ENCODE assay signal across 11 cellular contexts in the genomic region with DNA sequence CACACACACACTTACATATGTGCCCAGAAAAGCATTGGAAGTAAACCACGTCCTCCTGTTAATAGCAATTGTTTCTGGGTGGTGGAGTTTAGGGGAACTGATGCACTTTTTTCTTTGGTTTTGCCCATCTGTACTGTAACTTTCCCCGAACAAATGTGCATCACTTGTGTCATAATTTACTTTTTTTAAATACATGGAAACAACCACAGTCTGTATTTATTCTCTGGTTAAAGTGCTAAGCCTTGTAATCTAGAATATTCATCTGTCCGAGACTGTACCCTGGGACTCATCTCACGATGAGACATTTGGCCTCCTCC.
DNase-seq lines count a peak whose midpoint lies in the region; ATAC-seq and TF ChIP-seq lines count a peak whose summit lies in the region.
"Had no signal": no experiment of that assay in that cellular context is flagged by ENCODE, and none has a peak within 500 bp of the region (broad histone marks: within the 10 kb centered on the region; RNA-seq: fewer than 3 reads in every experiment).

No MANE protein-coding gene starts in this region.

- no peak for DNase-seq in activated T-cell treated with anti-CD3 and anti-CD28 coated beads, Interleukin-2, amount 50 U/mL, for 72 hours
- DNase-seq in activated T-cell treated with anti-CD3 and anti-CD28 coated beads, Interleukin-2, amount 50 U/mL, for 48 hours = no peak
- no peak for DNase-seq in activated T-helper 2 cell treated with anti-CD3 and anti-CD28 coated beads, Interferon-gamma antibody, Interleukin-2, Interleukin-4, amounts not matched to agents 10 μg/mL and 5 μg/mL and 100 μg/mL, durations not matched to agents 14 hours and 24 hours and 36 hours (ENCODE audit: low spot score)
- DNase-seq in mesenchymal stem cell (no peak), tibial artery (no peak), MM.1S (no peak)
- DNase-seq: cortex of kidney, natural killer cell had no signal

- no peaks in the 10 kb centered on the region for H3F3A ChIP-seq in MM.1S (ENCODE audit: insufficient read depth, low read length)

- H2AK5ac ChIP-seq in mesenchymal stem cell (ENCODE audit: low read length, severe bottlenecking) = no peak overlapping the region

- H3K18ac ChIP-seq in mesenchymal stem cell (ENCODE audit: low read depth in 1 of 2, low read length in 2 of 2) = no peak overlapping the region

- no peaks in the 10 kb centered on the region for H3K9me3 Mint-ChIP-seq in activated T-cell treated with anti-CD3 and anti-CD28 coated beads, Interleukin-2, amount 50 U/mL, for 72 hours
- H3K9me3 Mint-ChIP-seq in activated T-helper 2 cell treated with anti-CD3 and anti-CD28 coated beads, Interferon-gamma antibody, Interleukin-2, Interleukin-4, amounts not matched to agents 10 μg/mL and 5 μg/mL and 100 μg/mL, durations not matched to agents 14 hours and 24 hours and 36 hours = no peaks in the 10 kb centered on the region
- H3K9me3 Mint-ChIP-seq: activated naive CD8-positive, alpha-beta T cell treated with anti-CD3 and anti-CD28 coated beads, Interleukin-2, amount 50 U/mL, for 24 hours; natural killer cell had no signal

- no peak overlapping the region for H3K4ac ChIP-seq in mesenchymal stem cell (ENCODE audit: low read depth in 1 of 2, low read length in 2 of 2)

- H4K20me1 ChIP-seq in MM.1S (ENCODE audit: insufficient read depth, low read length) = no peaks in the 10 kb centered on the region

- no peaks in the 10 kb centered on the region for H3K9me2 ChIP-seq in MM.1S (replicated peaks; ENCODE audit: insufficient read depth, low read length)

- no peak overlapping the region for H3K4me2 ChIP-seq in mesenchymal stem cell (ENCODE audit: low read length, poor library complexity, severe bottlenecking)
- no peak overlapping the region for H3K4me2 ChIP-seq in MM.1S (ENCODE audit: low read depth, low read length)

- H4K91ac ChIP-seq in mesenchymal stem cell (ENCODE audit: low read length) = no peak overlapping the region

- H3K27ac Mint-ChIP-seq in activated T-cell treated with anti-CD3 and anti-CD28 coated beads, Interleukin-2, amount 50 U/mL, for 72 hours = peak overlapping the region; percentile 15
- H3K27ac Mint-ChIP-seq in activated T-helper 2 cell treated with anti-CD3 and anti-CD28 coated beads, Interferon-gamma antibody, Interleukin-2, Interleukin-4, amounts not matched to agents 10 μg/mL and 5 μg/mL and 100 μg/mL, durations not matched to agents 14 hours and 24 hours and 36 hours = peak overlapping the region; percentile 91
- H3K27ac Mint-ChIP-seq: activated naive CD8-positive, alpha-beta T cell treated with anti-CD3 and anti-CD28 coated beads, Interleukin-2, amount 50 U/mL, for 24 hours; natural killer cell had no signal

- no peak overlapping the region for H2BK15ac ChIP-seq in mesenchymal stem cell (ENCODE audit: low read depth, poor library complexity, severe bottlenecking)

- no peak overlapping the region for H4K8ac ChIP-seq in mesenchymal stem cell (ENCODE audit: low read length)

- H3K9ac ChIP-seq in mesenchymal stem cell (ENCODE audit: low read length) = peak overlapping the region; percentile 72
- H3K9ac ChIP-seq in MM.1S (ENCODE audit: low read length) = no peak overlapping the region

- ATAC-seq in activated T-cell treated with anti-CD3 and anti-CD28 coated beads, Interleukin-2, amount 50 U/mL, for 72 hours (replicated peaks in 1 of 2) = no peak
- ATAC-seq in HG03439 (IDR thresholded peaks at IDR 0.05; ENCODE audit: unreplicated experiment) (no peak), HG02571 (IDR thresholded peaks at IDR 0.05; ENCODE audit: unreplicated experiment) (no peak)

- TF ChIP-seq CTCF in tibial artery (IDR thresholded peaks at IDR 0.05) (no peak), MM.1S (IDR thresholded peaks at IDR 0.05; ENCODE audit: low read length) (no peak)

- peak overlapping the region in 1 of 2 experiments; percentile 55 for H3K4me3 ChIP-seq in mesenchymal stem cell (ENCODE audit: insufficient read depth in 1 of 2, low read depth in 1 of 2, low read length in 2 of 2)
- H3K4me3 ChIP-seq in tibial artery = no peak overlapping the region
- no peak overlapping the region for H3K4me3 ChIP-seq in MM.1S (ENCODE audit: low read length)

- peaks cover 48% of the 10 kb centered on the region for H3K4me1 Mint-ChIP-seq in activated T-cell treated with anti-CD3 and anti-CD28 coated beads, Interleukin-2, amount 50 U/mL, for 72 hours (ENCODE audit: low read depth)
- peaks cover 69% of the 10 kb centered on the region for H3K4me1 Mint-ChIP-seq in activated T-helper 2 cell treated with anti-CD3 and anti-CD28 coated beads, Interferon-gamma antibody, Interleukin-2, Interleukin-4, amounts not matched to agents 10 μg/mL and 5 μg/mL and 100 μg/mL, durations not matched to agents 14 hours and 24 hours and 36 hours (ENCODE audit: low read depth)

- H3K27me3 Mint-ChIP-seq in activated T-cell treated with anti-CD3 and anti-CD28 coated beads, Interleukin-2, amount 50 U/mL, for 72 hours (ENCODE audit: low read depth) = peaks cover 13% of the 10 kb centered on the region
- peaks cover 5% of the 10 kb centered on the region for H3K27me3 Mint-ChIP-seq in activated T-helper 2 cell treated with anti-CD3 and anti-CD28 coated beads, Interferon-gamma antibody, Interleukin-2, Interleukin-4, amounts not matched to agents 10 μg/mL and 5 μg/mL and 100 μg/mL, durations not matched to agents 14 hours and 24 hours and 36 hours (ENCODE audit: low read depth)

- H3K79me1 ChIP-seq in mesenchymal stem cell (replicated peaks; ENCODE audit: low read length, poor library complexity, severe bottlenecking) = no peaks in the 10 kb centered on the region

- peak overlapping the region in 1 of 2 experiments; percentile 51 for H2BK12ac ChIP-seq in mesenchymal stem cell (ENCODE audit: low read length in 2 of 2)

- H2AFZ ChIP-seq in mesenchymal stem cell (ENCODE audit: low read depth, low read length) = no peak overlapping the region
- no peak overlapping the region for H2AFZ ChIP-seq in MM.1S (ENCODE audit: low read length)

- H3K9me3 ChIP-seq in mesenchymal stem cell (ENCODE audit: control insufficient read depth, low read length) = no peaks in the 10 kb centered on the region
- no peaks in the 10 kb centered on the region for H3K9me3 ChIP-seq in tibial artery
- no peaks in the 10 kb centered on the region for H3K9me3 ChIP-seq in MM.1S (replicated peaks; ENCODE audit: insufficient read depth, low read length)

- no peaks in the 10 kb centered on the region for H3K79me2 ChIP-seq in MM.1S (ENCODE audit: low read length)

- intact Hi-C loops in activated T-helper 2 cell treated with anti-CD3 and anti-CD28 coated beads, Interferon-gamma antibody, Interleukin-2, Interleukin-4, amounts not matched to agents 10 μg/mL and 5 μg/mL and 100 μg/mL, durations not matched to agents 14 hours and 24 hours and 36 hours (cut with micrococcal nuclease) = no loop called here
- intact Hi-C loops in tibial artery (cut with DNase I; ENCODE audit: low total_unique reads) = loop anchor here (10.0 kb wide), 1 partner anchor 207 kb away; the partner anchor contains the start of gene NXT1

- no peak overlapping the region for H3K14ac ChIP-seq in mesenchymal stem cell (ENCODE audit: low read length in 2 of 2)

- 0% methylated on average over 2 of the region's 4 CpGs for WGBS in mesenchymal stem cell

- no peak overlapping the region for H3K23ac ChIP-seq in mesenchymal stem cell (ENCODE audit: low read length in 2 of 2)

- H3K4me1 ChIP-seq in mesenchymal stem cell (ENCODE audit: control insufficient read depth, insufficient read depth, low read depth, low read length) = peaks cover 39% of the 10 kb centered on the region
- H3K4me1 ChIP-seq in tibial artery = peaks cover 1 to 98% (median 67%) of the 10 kb centered on the region in 4 donors
- H3K4me1 ChIP-seq in MM.1S (ENCODE audit: low read length) = no peaks in the 10 kb centered on the region; the same call in 1 of the 2 replicates

- H2BK120ac ChIP-seq in mesenchymal stem cell (ENCODE audit: low read depth, low read length) = peak overlapping the region; percentile 71

- no peaks in the 10 kb centered on the region for H3K36me3 Mint-ChIP-seq in activated T-cell treated with anti-CD3 and anti-CD28 coated beads, Interleukin-2, amount 50 U/mL, for 72 hours (ENCODE audit: insufficient read depth in 2 of 2)
- no peaks in the 10 kb centered on the region for H3K36me3 Mint-ChIP-seq in activated T-helper 2 cell treated with anti-CD3 and anti-CD28 coated beads, Interferon-gamma antibody, Interleukin-2, Interleukin-4, amounts not matched to agents 10 μg/mL and 5 μg/mL and 100 μg/mL, durations not matched to agents 14 hours and 24 hours and 36 hours (ENCODE audit: low read depth)
- H3K36me3 Mint-ChIP-seq: natural killer cell had no signal

- H2BK5ac ChIP-seq in mesenchymal stem cell (ENCODE audit: low read depth, low read length, poor library complexity, severe bottlenecking) = no peak overlapping the region

- H3K27me3 ChIP-seq in mesenchymal stem cell (ENCODE audit: control insufficient read depth in 1 of 2, insufficient read depth in 1 of 2, low read length in 2 of 2) = no peaks in the 10 kb centered on the region
- H3K27me3 ChIP-seq in tibial artery = no peaks in the 10 kb centered on the region
- no peaks in the 10 kb centered on the region for H3K27me3 ChIP-seq in MM.1S (replicated peaks; ENCODE audit: insufficient read depth, low read length)

- peak overlapping the region; percentile 52 to 73 for H3K4me3 Mint-ChIP-seq in activated T-cell treated with anti-CD3 and anti-CD28 coated beads, Interleukin-2, amount 50 U/mL, for 72 hours
- H3K4me3 Mint-ChIP-seq in activated T-helper 2 cell treated with anti-CD3 and anti-CD28 coated beads, Interferon-gamma antibody, Interleukin-2, Interleukin-4, amounts not matched to agents 10 μg/mL and 5 μg/mL and 100 μg/mL, durations not matched to agents 14 hours and 24 hours and 36 hours (ENCODE audit: low read depth) = no peak overlapping the region
- H3K4me3 Mint-ChIP-seq: activated naive CD8-positive, alpha-beta T cell treated with anti-CD3 and anti-CD28 coated beads, Interleukin-2, amount 50 U/mL, for 24 hours; natural killer cell had no signal

- H3K36me3 ChIP-seq in mesenchymal stem cell (ENCODE audit: control insufficient read depth in 1 of 2, insufficient read depth in 2 of 2, low read depth in 1 of 2, low read length in 2 of 2) (no peaks in the 10 kb centered on the region), tibial artery (no peaks in the 10 kb centered on the region), MM.1S (replicated peaks; ENCODE audit: insufficient read depth, low read length) (no peaks in the 10 kb centered on the region)

- H3K27ac ChIP-seq in mesenchymal stem cell (ENCODE audit: low read length, poor library complexity, severe bottlenecking) = no peak overlapping the region
- H3K27ac ChIP-seq in tibial artery = peak overlapping the region; percentile 90 to 91
- no peak overlapping the region for H3K27ac ChIP-seq in MM.1S (ENCODE audit: low read length)

Comparison
In these comparisons a context has a peak if more than half of its experiments do, and no peak if none do; other contexts are left out.
1. H3K27ac ChIP-seq: peak in tibial artery (2 of 2); none in mesenchymal stem cell (single experiment) and MM.1S (single experiment).